ENCODE assay signal across 9 cellular contexts in genomic region chr17:19753049-19753444, GRCh38. TPM values are rescaled to one million over a fixed set of nuclear protein-coding genes. Genes with fewer than 3 reads are reported as not detected.
A peak's percentile ranks its signal among the peaks of the same experiment; 100 is the strongest.
DNase-seq lines count a peak whose midpoint lies in the region; ATAC-seq and TF ChIP-seq lines count a peak whose summit lies in the region.
"Had no signal": no experiment of that assay in that cellular context is flagged by ENCODE, and none has a peak within 500 bp of the region (broad histone marks: within the 10 kb centered on the region; RNA-seq: fewer than 3 reads in every experiment).

No MANE protein-coding gene starts in this region.

- DNase-seq in CD14-positive monocyte (ENCODE audit: low spot score) (peak; percentile 88), NCI-H2196 treated with DMSO at 0.1 percent for 48 hours (lab: John Stamatoyannopoulos, UW; ENCODE audit: unreplicated experiment) (peak; percentile 35), chondrocyte (ENCODE audit: low spot score) (peak; percentile 96), medulla oblongata (ENCODE audit: extremely low spot score) (peak; percentile 80), OCI-M1 (lab: John Stamatoyannopoulos, UW) (no peak)
- DNase-seq in stimulated activated CD4-positive, alpha-beta T cell treated with anti-CD3 and anti-CD28 coated beads, Interleukin-2, amount 100 ng/mL, for 24 hours, result no peak
- no peak for DNase-seq in activated naive CD4-positive, alpha-beta T cell (lab: John Stamatoyannopoulos, UW)

- TF ChIP-seq CTCF in CD14-positive monocyte (IDR thresholded peaks at IDR 0.05), result no peak
- TF ChIP-seq CTCF in chondrocyte (IDR thresholded peaks at IDR 0.05), result no peak

- H3K27ac Mint-ChIP-seq in CD14-positive monocyte (peak overlapping the region in 6 of 7 donors; percentile 3 to 70 (median 32)), chondrocyte (ENCODE audit: unreplicated experiment) (peak overlapping the region; percentile 93)
- H3K27ac Mint-ChIP-seq: activated naive CD4-positive, alpha-beta T cell treated with anti-CD3 and anti-CD28 coated beads, Interleukin-2, amount 50 U/mL, for 24 hours had no signal

- intact Hi-C loops in CD14-positive monocyte (cut with micrococcal nuclease), result loop anchor here in 1 of 2 donors (10.0 kb wide), 1 partner anchor 98 kb away; no protein-coding TSS in a partner anchor

- H3K27me3 Mint-ChIP-seq in CD14-positive monocyte (ENCODE audit: low read depth in 3 of 3) (peaks cover 0 to 12% (median 0%) of the 10 kb centered on the region in 3 donors), chondrocyte (ENCODE audit: low read depth) (no peaks in the 10 kb centered on the region)
- H3K27me3 Mint-ChIP-seq: activated naive CD4-positive, alpha-beta T cell treated with anti-CD3 and anti-CD28 coated beads, Interleukin-2, amount 50 U/mL, for 24 hours had no signal

- H3K9me3 Mint-ChIP-seq in CD14-positive monocyte (peaks cover 0 to 2% (median 0%) of the 10 kb centered on the region in 7 donors), chondrocyte (ENCODE audit: low read depth) (no peaks in the 10 kb centered on the region)
- H3K9me3 Mint-ChIP-seq: activated naive CD4-positive, alpha-beta T cell treated with anti-CD3 and anti-CD28 coated beads, Interleukin-2, amount 50 U/mL, for 24 hours had no signal

- H3K4me3 Mint-ChIP-seq in CD14-positive monocyte (peak overlapping the region in 1 of 2 donors; percentile 74), chondrocyte (ENCODE audit: unreplicated experiment) (no peak overlapping the region)
- H3K4me3 Mint-ChIP-seq: activated naive CD4-positive, alpha-beta T cell treated with anti-CD3 and anti-CD28 coated beads, Interleukin-2, amount 50 U/mL, for 24 hours had no signal

- H3K36me3 Mint-ChIP-seq in CD14-positive monocyte (no peaks in the 10 kb centered on the region), chondrocyte (ENCODE audit: low read depth) (no peaks in the 10 kb centered on the region)
- H3K36me3 Mint-ChIP-seq: activated naive CD4-positive, alpha-beta T cell treated with anti-CD3 and anti-CD28 coated beads, Interleukin-2, amount 50 U/mL, for 24 hours had no signal

- ATAC-seq in HG03432 (IDR thresholded peaks at IDR 0.05; ENCODE audit: unreplicated experiment), result no peak

- H3K4me1 Mint-ChIP-seq in CD14-positive monocyte (peaks cover 20% of the 10 kb centered on the region), chondrocyte (ENCODE audit: low read depth) (peaks cover 35% of the 10 kb centered on the region)

RNA-seq across cellular contexts. Expression of gene ALDH3A1, which starts 4.9 kb away (rescaled TPM):
- not detected for polyA plus RNA-seq in CD14-positive monocyte
- 1.6 TPM in 1 of 3 replicates, not detected in the others for total RNA-seq in chondrocyte

RNA-seq across cellular contexts. Expression of gene SLC47A2, which starts 36.7 kb away (rescaled TPM):
- polyA plus RNA-seq in CD14-positive monocyte, result not detected
- not detected in 3 replicates for total RNA-seq in chondrocyte

Comparison
In these comparisons a context has a peak if more than half of its experiments do, and no peak if none do; other contexts are left out.
1. DNase-seq: peak in CD14-positive monocyte (single experiment), NCI-H2196 treated with DMSO at 0.1 percent for 48 hours (single experiment), chondrocyte (single experiment) and medulla oblongata (single experiment); none in stimulated activated CD4-positive, alpha-beta T cell treated with anti-CD3 and anti-CD28 coated beads, Interleukin-2, amount 100 ng/mL, for 24 hours (0 of 2), OCI-M1 (single experiment) and activated naive CD4-positive, alpha-beta T cell (0 of 4).